Comparison of ENCODE assay signal across 13 cellular contexts in genomic region chr1:208461680-208462079, GRCh38.
A peak's percentile ranks its signal among the peaks of the same experiment; 100 is the strongest.
DNase-seq lines count a peak whose midpoint lies in the region; ATAC-seq and TF ChIP-seq lines count a peak whose summit lies in the region.
"Had no signal": no experiment of that assay in that cellular context is flagged by ENCODE, and none has a peak within 500 bp of the region (broad histone marks: within the 10 kb centered on the region; RNA-seq: fewer than 3 reads in every experiment).

No MANE protein-coding gene starts in this region.

- no TSS peak for BruUV-seq in A673 (replicated peaks; lab: Mats Ljungman, UMichigan)

- intact Hi-C loops in A673 (cut with micrococcal nuclease; ENCODE audit: unreplicated experiment), result no loop called here

- H2AFZ ChIP-seq in OCI-LY3 (ENCODE audit: low read depth, low read length), result no peak overlapping the region

- CTCF ChIA-PET in A673 (lab: Charles Lee), result no interaction called here

- no peaks in the 10 kb centered on the region for H3K4me1 ChIP-seq in A673 (ENCODE audit: insufficient read depth, low read length, poor library complexity, severe bottlenecking)
- no peaks in the 10 kb centered on the region for H3K4me1 ChIP-seq in OCI-LY3 (ENCODE audit: low read length)

- DNase-seq in A673 (ENCODE audit: low spot score) (no peak), germinal center (ENCODE audit: low spot score) (peak; percentile 10), MG63 (no peak), SW480 (ENCODE audit: low spot score) (no peak)
- DNase-seq in activated CD4-positive, alpha-beta T cell treated with anti-CD3 and anti-CD28 coated beads, Interleukin-2, amount 50 U/mL, for 4 hours, result no peak
- DNase-seq: activated CD4-positive, alpha-beta T cell treated with anti-CD3 and anti-CD28 coated beads for 36 hours; CD4-positive, CD25-positive, alpha-beta regulatory T cell; dorsolateral prefrontal cortex; naive thymus-derived CD8-positive, alpha-beta T cell; NCI-H1105 had no signal

- H3K27ac ChIP-seq in A673 (ENCODE audit: low read depth, low read length, poor library complexity, severe bottlenecking) (no peak overlapping the region), OCI-LY3 (ENCODE audit: low read length) (no peak overlapping the region)
- H3K27ac ChIP-seq: dorsolateral prefrontal cortex had no signal

- H3K9me3 ChIP-seq in A673 (ENCODE audit: low read depth, low read length, poor library complexity, severe bottlenecking), result no peaks in the 10 kb centered on the region
- no peaks in the 10 kb centered on the region for H3K9me3 ChIP-seq in OCI-LY3 (ENCODE audit: insufficient read depth, low read length)
- no peaks in the 10 kb centered on the region; the same call in 1 of the 2 replicates for H3K9me3 ChIP-seq in MG63

- no peaks in the 10 kb centered on the region for H3K79me2 ChIP-seq in OCI-LY3 (ENCODE audit: low read length)

- no peaks in the 10 kb centered on the region for H3K27me3 ChIP-seq in A673 (replicated peaks; ENCODE audit: insufficient read depth, low read depth, low read length, poor library complexity)
- H3K27me3 ChIP-seq in OCI-LY3 (ENCODE audit: low read depth, low read length), result peaks cover 17% of the 10 kb centered on the region
- H3K27me3 ChIP-seq in MG63, result peaks cover 2% of the 10 kb centered on the region; the same call in 1 of the 2 replicates
- H3K27me3 ChIP-seq: dorsolateral prefrontal cortex had no signal

- H3K9ac ChIP-seq in OCI-LY3 (ENCODE audit: low read length), result no peak overlapping the region

- POLR2A ChIA-PET in A673 (lab: Charles Lee; ENCODE audit: low non-redundant PET), result no interaction called here

- ATAC-seq in GM19023 (IDR thresholded peaks at IDR 0.05; ENCODE audit: unreplicated experiment), result no peak
- ATAC-seq: activated CD4-positive, alpha-beta T cell treated with anti-CD3 and anti-CD28 coated beads for 36 hours; naive thymus-derived CD8-positive, alpha-beta T cell had no signal

- no peak overlapping the region for H3K4me2 ChIP-seq in OCI-LY3 (ENCODE audit: low read length)

- TF ChIP-seq CTCF in A673 (conservative IDR thresholded peaks at IDR 0.05; ENCODE audit: low read depth, low read length) (peak; percentile 36), GM12873 (IDR thresholded peaks at IDR 0.05; ENCODE audit: insufficient read depth, low read depth, low read length, missing control alignments) (peak; percentile 43), OCI-LY3 (IDR thresholded peaks at IDR 0.05; ENCODE audit: low read depth, low read length) (peak; percentile 45)

- no peaks in the 10 kb centered on the region for H4K20me1 ChIP-seq in OCI-LY3 (ENCODE audit: insufficient read depth, low read length)

- no peaks in the 10 kb centered on the region for H3K36me3 ChIP-seq in A673 (ENCODE audit: insufficient read depth, low read length, poor library complexity, severe bottlenecking)
- no peaks in the 10 kb centered on the region for H3K36me3 ChIP-seq in OCI-LY3 (replicated peaks; ENCODE audit: low read depth, low read length)
- H3K36me3 ChIP-seq in MG63, result no peaks in the 10 kb centered on the region

- H3K4me3 ChIP-seq in A673 (ENCODE audit: low read depth, low read length, poor library complexity, severe bottlenecking) (no peak overlapping the region), OCI-LY3 (ENCODE audit: low read length) (no peak overlapping the region), MG63 (no peak overlapping the region)
- H3K4me3 ChIP-seq: dorsolateral prefrontal cortex had no signal
